12 cellular contexts compared by ENCODE assay signal in genomic region chrX:149453030-149453429, GRCh38. TPM values are rescaled to one million over a fixed set of nuclear protein-coding genes. Genes with fewer than 3 reads are reported as not detected.
A peak's percentile ranks its signal among the peaks of the same experiment; 100 is the strongest.
DNase-seq lines count a peak whose midpoint lies in the region; ATAC-seq and TF ChIP-seq lines count a peak whose summit lies in the region.
"Had no signal": no experiment of that assay in that cellular context is flagged by ENCODE, and none has a peak within 500 bp of the region (broad histone marks: within the 10 kb centered on the region; RNA-seq: fewer than 3 reads in every experiment).

No MANE protein-coding gene starts in this region.

- H3K36me3 Mint-ChIP-seq in stimulated activated naive B cell treated with anti-CD40 and anti-IgM and Interleukin-4, amounts not matched to agents 10 μg/mL and 1 μg/mL and 100 μg/mL, for 72 hours = no peaks in the 10 kb centered on the region

- H3K27ac Mint-ChIP-seq in stimulated activated naive B cell treated with anti-CD40 and anti-IgM and Interleukin-4, amounts not matched to agents 10 μg/mL and 1 μg/mL and 100 μg/mL, for 72 hours = no peak overlapping the region
- H3K27ac Mint-ChIP-seq: activated CD4-positive, alpha-beta T cell treated with anti-CD3 and anti-CD28 coated beads, Interleukin-2, amount 10 ng/mL, durations not matched to agents 24 days and 14 days had no signal

- H3K4me3 Mint-ChIP-seq in stimulated activated naive B cell treated with anti-CD40 and anti-IgM and Interleukin-4, amounts not matched to agents 10 μg/mL and 1 μg/mL and 100 μg/mL, for 72 hours = no peak overlapping the region
- H3K4me3 Mint-ChIP-seq: activated CD4-positive, alpha-beta T cell treated with anti-CD3 and anti-CD28 coated beads, Interleukin-2, amount 10 ng/mL, durations not matched to agents 24 days and 14 days had no signal

- peak; percentile 60 for DNase-seq in AG10803 (ENCODE audit: low read depth)
- DNase-seq in HT-29 (ENCODE audit: low spot score) = peak; percentile 45
- DNase-seq in adrenal gland = peak in 5 of 7 donors; percentile 16 to 39 (median 29)
- DNase-seq in glomerular endothelial cell (ENCODE audit: extremely low read depth, low read depth, low spot score) = peak; percentile 0
- DNase-seq in stimulated activated naive B cell treated with anti-CD40 and anti-IgM and Interleukin-4, amounts not matched to agents 10 μg/mL and 1 μg/mL and 100 μg/mL, for 72 hours = no peak
- no peak for DNase-seq in activated CD4-positive, alpha-beta T cell treated with anti-CD3 and anti-CD28 coated beads, Interleukin-2, amount 50 U/mL, for 48 hours
- no peak for DNase-seq in activated CD4-positive, CD25-positive, alpha-beta regulatory T cell treated with anti-CD3 and anti-CD28 coated beads, Interleukin-2, amount 50 U/mL, for 72 hours
- DNase-seq in activated CD8-positive, alpha-beta memory T cell treated with anti-CD3 and anti-CD28 coated beads, Interleukin-2, amount 50 U/mL, for 48 hours = no peak
- DNase-seq: activated CD4-positive, alpha-beta T cell treated with anti-CD3 and anti-CD28 coated beads, Interleukin-2, amount 10 ng/mL, durations not matched to agents 24 days and 14 days; BE2C; midbrain had no signal

- no peaks in the 10 kb centered on the region for H3K27me3 ChIP-seq in adrenal gland
- H3K27me3 ChIP-seq: BE2C had no signal

- H3K36me3 ChIP-seq in adrenal gland (replicated peaks in 1 of 2) = no peaks in the 10 kb centered on the region
- H3K36me3 ChIP-seq: BE2C had no signal

- peaks cover 8 to 9% of the 10 kb centered on the region in 2 donors for H3K9me3 Mint-ChIP-seq in stimulated activated naive B cell treated with anti-CD40 and anti-IgM and Interleukin-4, amounts not matched to agents 10 μg/mL and 1 μg/mL and 100 μg/mL, for 72 hours

- H3K27ac ChIP-seq in adrenal gland = no peak overlapping the region
- H3K27ac ChIP-seq: SK-N-MC had no signal

- no peak for TF ChIP-seq POLR2A in adrenal gland (IDR thresholded peaks at IDR 0.05)

- H3K4me1 ChIP-seq in adrenal gland (replicated peaks in 1 of 2) = no peaks in the 10 kb centered on the region
- H3K4me1 ChIP-seq: BE2C had no signal

- WGBS in adrenal gland, 4 donors = 50 to 69% (median 62%) methylated on average over 2 of the region's 2 CpGs

- intact Hi-C loops in adrenal gland (cut with DNase I) = no loop called here

- H3K4me3 ChIP-seq in AG10803 (ENCODE audit: low read length) = no peak overlapping the region
- no peak overlapping the region for H3K4me3 ChIP-seq in adrenal gland
- H3K4me3 ChIP-seq: SK-N-MC had no signal

- no peaks in the 10 kb centered on the region for H3K4me1 Mint-ChIP-seq in stimulated activated naive B cell treated with anti-CD40 and anti-IgM and Interleukin-4, amounts not matched to agents 10 μg/mL and 1 μg/mL and 100 μg/mL, for 72 hours
- H3K4me1 Mint-ChIP-seq: activated CD4-positive, alpha-beta T cell treated with anti-CD3 and anti-CD28 coated beads, Interleukin-2, amount 10 ng/mL, durations not matched to agents 24 days and 14 days had no signal

- H3K9me3 ChIP-seq in adrenal gland (replicated peaks in 1 of 3) = no peaks in the 10 kb centered on the region
- H3K9me3 ChIP-seq: BE2C had no signal

- no peak for ATAC-seq in stimulated activated naive B cell treated with anti-CD40 and anti-IgM and Interleukin-4, amounts not matched to agents 10 μg/mL and 1 μg/mL and 100 μg/mL, for 72 hours (replicated peaks)

- H3K27me3 Mint-ChIP-seq in stimulated activated naive B cell treated with anti-CD40 and anti-IgM and Interleukin-4, amounts not matched to agents 10 μg/mL and 1 μg/mL and 100 μg/mL, for 72 hours = peaks cover 0 to 8% of the 10 kb centered on the region in 2 donors
- H3K27me3 Mint-ChIP-seq: activated CD4-positive, alpha-beta T cell treated with anti-CD3 and anti-CD28 coated beads, Interleukin-2, amount 10 ng/mL, durations not matched to agents 24 days and 14 days had no signal

- TF ChIP-seq CTCF in AG10803 (conservative IDR thresholded peaks at IDR 0.05; ENCODE audit: low read length) = no peak
- TF ChIP-seq CTCF in adrenal gland (IDR thresholded peaks at IDR 0.05) = no peak

RNA-seq across cellular contexts. Expression of gene IDS, which starts 52.1 kb away (rescaled TPM):
- 51.1 and 53.2 TPM in 2 replicates for total RNA-seq in HT-29 (2014; rRNA removed; shearing (Covaris generic))
- total RNA-seq in adrenal gland (10 to 100 TPM; 47.7 to 79.3 (median 55.9) TPM), glomerular endothelial cell (46.6 and 68.8 TPM in 2 replicates)
- 10 to 100 TPM; 19.5 to 87.6 (median 34.8) TPM for polyA plus RNA-seq in adrenal gland

Comparison
In these comparisons a context has a peak if more than half of its experiments do, and no peak if none do; other contexts are left out.
1. DNase-seq: peak in AG10803 (single experiment), HT-29 (single experiment), adrenal gland (5 of 7) and glomerular endothelial cell (single experiment); none in stimulated activated naive B cell treated with anti-CD40 and anti-IgM and Interleukin-4, amounts not matched to agents 10 μg/mL and 1 μg/mL and 100 μg/mL, for 72 hours (single experiment), activated CD4-positive, alpha-beta T cell treated with anti-CD3 and anti-CD28 coated beads, Interleukin-2, amount 50 U/mL, for 48 hours (0 of 2), activated CD4-positive, CD25-positive, alpha-beta regulatory T cell treated with anti-CD3 and anti-CD28 coated beads, Interleukin-2, amount 50 U/mL, for 72 hours (single experiment) and activated CD8-positive, alpha-beta memory T cell treated with anti-CD3 and anti-CD28 coated beads, Interleukin-2, amount 50 U/mL, for 48 hours (single experiment).